In genomic region chr22:39818050-39818449, GRCh38 we compare ENCODE assay signal across 1 cellular context.
TF ChIP-seq lines count a peak whose summit lies in the region.

No MANE protein-coding gene starts in this region.

TF ChIP-seq in HCT116, 20 proteins besides CTCF, POLR2A, EP300 and RAD21:
- TF ChIP-seq ZNF274 (IDR thresholded peaks at IDR 0.05; ENCODE audit: low read depth, low read length) = no peak
- no peak for TF ChIP-seq CBX3 (IDR thresholded peaks at IDR 0.05; ENCODE audit: low read depth)
- no peak for TF ChIP-seq SP1 (IDR thresholded peaks at IDR 0.05; ENCODE audit: low read depth)
- no peak for TF ChIP-seq FOSL1 (IDR thresholded peaks at IDR 0.05; ENCODE audit: low read depth)
- no peak for TF ChIP-seq TCF7L2 (IDR thresholded peaks at IDR 0.05; ENCODE audit: borderline replicate concordance, extremely low read depth, insufficient read depth, insufficient read length)
- TF ChIP-seq ELF1 (IDR thresholded peaks at IDR 0.05; ENCODE audit: borderline replicate concordance, low read depth) = no peak
- TF ChIP-seq ZBTB33 (IDR thresholded peaks at IDR 0.05; ENCODE audit: extremely low read depth, insufficient replicate concordance, low read length) = no peak
- no peak for TF ChIP-seq POLR2AphosphoS5 (IDR thresholded peaks at IDR 0.05; ENCODE audit: low read depth, low read length)
- TF ChIP-seq EGR1 (IDR thresholded peaks at IDR 0.05; ENCODE audit: low read depth) = no peak
- TF ChIP-seq ZFX (IDR thresholded peaks at IDR 0.05) = no peak
- no peak for TF ChIP-seq EZH2phosphoT487 (IDR thresholded peaks at IDR 0.05; ENCODE audit: borderline replicate concordance)
- no peak for TF ChIP-seq YY1 (IDR thresholded peaks at IDR 0.05; ENCODE audit: extremely low read depth, insufficient replicate concordance, low read depth, low read length)
- TF ChIP-seq ATF3 (IDR thresholded peaks at IDR 0.05) = no peak
- no peak for TF ChIP-seq SIN3A (IDR thresholded peaks at IDR 0.05; ENCODE audit: low read depth)
- TF ChIP-seq CEBPB (IDR thresholded peaks at IDR 0.05; ENCODE audit: low read depth) = no peak
- TF ChIP-seq MAX (IDR thresholded peaks at IDR 0.05) = no peak
- no peak for TF ChIP-seq SRF (IDR thresholded peaks at IDR 0.05; ENCODE audit: low read depth)
- no peak for TF ChIP-seq REST (IDR thresholded peaks at IDR 0.05; ENCODE audit: low read depth)
- TF ChIP-seq JUND (IDR thresholded peaks at IDR 0.05) = no peak
- TF ChIP-seq EZH2 (IDR thresholded peaks at IDR 0.05) = no peak
